10 cellular contexts compared by ENCODE assay signal in genomic region chr3:146125946-146126345, GRCh38. TPM values are rescaled to one million over a fixed set of nuclear protein-coding genes. Genes with fewer than 3 reads are reported as not detected.
A peak's percentile ranks its signal among the peaks of the same experiment; 100 is the strongest.
DNase-seq lines count a peak whose midpoint lies in the region; ATAC-seq and TF ChIP-seq lines count a peak whose summit lies in the region.
"Had no signal": no experiment of that assay in that cellular context is flagged by ENCODE, and none has a peak within 500 bp of the region (broad histone marks: within the 10 kb centered on the region; RNA-seq: fewer than 3 reads in every experiment).

No MANE protein-coding gene starts in this region.

- no TSS peak for BruUV-seq in Caco-2 (replicated peaks; lab: Mats Ljungman, UMichigan)

- H3K4me1 Mint-ChIP-seq in Caco-2 (ENCODE audit: low read depth, unreplicated experiment): peaks cover 6% of the 10 kb centered on the region

- H3K36me3 Mint-ChIP-seq in Caco-2 (ENCODE audit: insufficient read depth, unreplicated experiment): peaks cover 11% of the 10 kb centered on the region

- no peak overlapping the region for H3K27ac Mint-ChIP-seq in Caco-2 (ENCODE audit: unreplicated experiment)

- peaks cover 0 to 70% (median 6%) of the 10 kb centered on the region in 4 donors for H3K4me1 ChIP-seq in tibial artery
- no peaks in the 10 kb centered on the region for H3K4me1 ChIP-seq in Caco-2

- H3K9me3 Mint-ChIP-seq in Caco-2 (ENCODE audit: unreplicated experiment): no peaks in the 10 kb centered on the region

- H3K4me3 Mint-ChIP-seq in Caco-2 (ENCODE audit: unreplicated experiment): no peak overlapping the region

- TF ChIP-seq CTCF in tibial artery (IDR thresholded peaks at IDR 0.05) (no peak), Caco-2 (IDR thresholded peaks at IDR 0.05; ENCODE audit: insufficient read depth in 1 of 2, low read depth in 1 of 2, low read length in 1 of 2, severe bottlenecking in 1 of 2, unreplicated experiment in 1 of 2) (no peak)

- H3K27me3 ChIP-seq in tibial artery (no peaks in the 10 kb centered on the region), Caco-2 (replicated peaks; ENCODE audit: control insufficient read depth, insufficient read depth, low read length) (no peaks in the 10 kb centered on the region)

- no peaks in the 10 kb centered on the region for H3K27me3 Mint-ChIP-seq in Caco-2 (ENCODE audit: insufficient read depth, unreplicated experiment)

- ATAC-seq in HG03039 (IDR thresholded peaks at IDR 0.05; ENCODE audit: unreplicated experiment) (no peak), HG02759 (IDR thresholded peaks at IDR 0.05; ENCODE audit: unreplicated experiment) (no peak)

- H3K9me3 ChIP-seq in tibial artery (no peaks in the 10 kb centered on the region), Caco-2 (no peaks in the 10 kb centered on the region)

- H3K36me3 ChIP-seq in tibial artery: peaks cover 0 to 3% (median 0%) of the 10 kb centered on the region in 3 donors
- H3K36me3 ChIP-seq in Caco-2 (ENCODE audit: control insufficient read depth, insufficient read depth, low read length): no peaks in the 10 kb centered on the region

- CTCF ChIA-PET in Caco-2 (lab: Charles Lee): no interaction called here

- DNase-seq in HPDE6-E6E7 (ENCODE audit: extremely low spot score): peak; percentile 43
- peak; percentile 67 for DNase-seq in brain pericyte (ENCODE audit: low read depth, low spot score)
- DNase-seq in iris pigment epithelial cell (ENCODE audit: low read depth): peak; percentile 97
- DNase-seq in tibial artery: no peak
- DNase-seq in NCI-H510A (lab: John Stamatoyannopoulos, UW): no peak
- DNase-seq in Caco-2: no peak
- DNase-seq: caudate nucleus; stimulated activated CD4-positive, alpha-beta T cell treated with anti-CD3 and anti-CD28 coated beads, Interleukin-12 subunit alpha, Interleukin-12 subunit beta, amount 100 ng/mL, for 4 hours had no signal

- intact Hi-C loops in tibial artery (cut with DNase I; ENCODE audit: low total_unique reads) (no loop called here), Caco-2 (cut with micrococcal nuclease; ENCODE audit: unreplicated experiment) (no loop called here)

- POLR2A ChIA-PET in Caco-2 (lab: Charles Lee): no interaction called here

- peak overlapping the region; percentile 33 to 81 for H3K27ac ChIP-seq in tibial artery

- peak overlapping the region in 1 of 2 donors; percentile 2 for H3K4me3 ChIP-seq in tibial artery
- H3K4me3 ChIP-seq in Caco-2 (ENCODE audit: low read depth, low read length): no peak overlapping the region

RNA-seq across cellular contexts. Expression of gene PLOD2, which starts 35.0 kb away (rescaled TPM):
- total RNA-seq in Caco-2 (2022): 49.4 and 53.1 TPM in 2 replicates

Comparison
In these comparisons a context has a peak if more than half of its experiments do, and no peak if none do; other contexts are left out.
1. DNase-seq: peak in HPDE6-E6E7 (single experiment), brain pericyte (single experiment) and iris pigment epithelial cell (single experiment); none in tibial artery (0 of 2), NCI-H510A (single experiment) and Caco-2 (0 of 2).